7 cellular contexts compared by ENCODE assay signal in the genomic region with DNA sequence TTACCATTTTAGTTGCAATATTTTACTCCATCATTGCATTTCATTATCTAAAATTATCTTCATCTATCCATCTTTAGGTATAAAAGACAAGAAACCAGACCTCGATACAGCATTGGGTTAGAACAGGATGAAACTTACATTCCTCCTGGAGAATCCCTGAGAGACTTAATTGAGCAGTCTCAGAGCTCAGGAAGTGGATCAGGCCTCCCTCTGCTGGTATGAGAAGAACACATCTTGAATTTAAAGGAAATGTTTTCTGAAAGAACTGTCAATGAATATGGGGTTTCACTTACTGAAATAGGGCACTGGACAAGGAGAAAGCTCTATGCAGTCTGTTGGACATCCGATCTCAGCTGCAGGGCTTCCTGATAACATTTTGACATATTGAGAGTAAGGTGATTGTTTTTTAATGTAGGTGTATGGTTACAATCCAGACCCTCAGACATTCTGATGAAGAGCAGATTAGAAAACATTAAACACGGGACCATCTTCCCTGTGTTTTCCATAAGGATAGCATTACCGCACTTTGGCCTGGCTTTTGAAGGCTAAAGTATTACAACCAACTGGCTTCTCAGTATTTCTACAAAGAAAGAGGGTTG.
DNase-seq lines count a peak whose midpoint lies in the region; ATAC-seq and TF ChIP-seq lines count a peak whose summit lies in the region.

No MANE protein-coding gene starts in this region.

- H3K27me3 Mint-ChIP-seq in activated naive CD8-positive, alpha-beta T cell treated with anti-CD3 and anti-CD28 coated beads for 36 hours, result no peaks in the 10 kb centered on the region

- no peaks in the 10 kb centered on the region for H3K36me3 Mint-ChIP-seq in activated naive CD8-positive, alpha-beta T cell treated with anti-CD3 and anti-CD28 coated beads for 36 hours

- H3K9ac ChIP-seq in liver (ENCODE audit: low read depth in 1 of 2, low read length in 2 of 2), result no peak overlapping the region

- no peak for DNase-seq in GM10266 (ENCODE audit: extremely low spot score)
- peak; percentile 14 for DNase-seq in NCI-H2171 treated with DMSO at 0.1 percent for 48 hours (lab: John Stamatoyannopoulos, UW)
- DNase-seq in T47D (ENCODE audit: low read depth in 1 of 2, low spot score in 1 of 2), result peak; percentile 31 to 75
- no peak for DNase-seq in activated naive CD8-positive, alpha-beta T cell treated with anti-CD3 and anti-CD28 coated beads for 36 hours

- H3K4me3 ChIP-seq in liver (ENCODE audit: low read depth in 1 of 3, low read length in 3 of 3), result no peak overlapping the region

- in situ Hi-C loops in T47D (cut with HindIII; ENCODE audit: low pct_unique_long_range_greater_than_20kb, low sequenced_read_pairs), result no loop called here

- no peak overlapping the region for H3K4me3 Mint-ChIP-seq in activated naive CD8-positive, alpha-beta T cell treated with anti-CD3 and anti-CD28 coated beads for 36 hours

- H3K9me3 Mint-ChIP-seq in activated naive CD8-positive, alpha-beta T cell treated with anti-CD3 and anti-CD28 coated beads for 36 hours, result no peaks in the 10 kb centered on the region

- 62% methylated on average over 4 of the region's 4 CpGs for WGBS in liver

- peaks cover 4% of the 10 kb centered on the region for H3K4me1 Mint-ChIP-seq in activated naive CD8-positive, alpha-beta T cell treated with anti-CD3 and anti-CD28 coated beads for 36 hours

- TF ChIP-seq CTCF in GM10266 (IDR thresholded peaks at IDR 0.05; ENCODE audit: control insufficient read depth, insufficient read depth, low read depth, missing control alignments) (peak; percentile 11), liver (IDR thresholded peaks at IDR 0.05; ENCODE audit: low read depth, low read length, missing input control) (peak; percentile 17)

- H3K27me3 ChIP-seq in liver (ENCODE audit: control insufficient read depth in 4 of 4, insufficient read depth in 4 of 4, low read length in 3 of 4), result no peaks in the 10 kb centered on the region

- H3K36me3 ChIP-seq in liver (ENCODE audit: control insufficient read depth in 4 of 4, insufficient read depth in 3 of 4, low read depth in 1 of 4, low read length in 3 of 4), result no peaks in the 10 kb centered on the region

- no peak for ATAC-seq in GM21529 (IDR thresholded peaks at IDR 0.05; ENCODE audit: unreplicated experiment)
- no peak for ATAC-seq in GM21360 (IDR thresholded peaks at IDR 0.05; ENCODE audit: unreplicated experiment)

- no peaks in the 10 kb centered on the region for H3K4me1 ChIP-seq in liver (ENCODE audit: control insufficient read depth in 4 of 4, insufficient read depth in 4 of 4, low read length in 3 of 4)

- no peaks in the 10 kb centered on the region for H3K9me3 ChIP-seq in liver (ENCODE audit: control insufficient read depth in 4 of 4, low read length in 3 of 4)

- TF ChIP-seq RAD21 in liver (IDR thresholded peaks at IDR 0.05), result peak; percentile 62 to 73

- no peak overlapping the region for H3K27ac ChIP-seq in liver (ENCODE audit: low read depth in 1 of 2, low read length in 2 of 2)

- H3K27ac Mint-ChIP-seq in activated naive CD8-positive, alpha-beta T cell treated with anti-CD3 and anti-CD28 coated beads for 36 hours, result no peak overlapping the region

TF ChIP-seq in liver, 16 proteins besides CTCF, POLR2A, EP300 and RAD21:
- TF ChIP-seq YY1 (IDR thresholded peaks at IDR 0.05) (no peak), JUND (IDR thresholded peaks at IDR 0.05) (no peak), FOXA1 (IDR thresholded peaks at IDR 0.05) (no peak), SP1 (IDR thresholded peaks at IDR 0.05) (no peak), GABPA (IDR thresholded peaks at IDR 0.05 in 1 of 2, conservative IDR thresholded peaks at IDR 0.05 in 1 of 2) (no peak), HNF4A (conservative IDR thresholded peaks at IDR 0.05) (no peak), TAF1 (conservative IDR thresholded peaks at IDR 0.05) (no peak), RXRA (IDR thresholded peaks at IDR 0.05) (no peak), ATF3 (IDR thresholded peaks at IDR 0.05) (no peak), REST (IDR thresholded peaks at IDR 0.05) (no peak), NR2F2 (IDR thresholded peaks at IDR 0.05) (no peak)
- TF ChIP-seq, protein P1, sequence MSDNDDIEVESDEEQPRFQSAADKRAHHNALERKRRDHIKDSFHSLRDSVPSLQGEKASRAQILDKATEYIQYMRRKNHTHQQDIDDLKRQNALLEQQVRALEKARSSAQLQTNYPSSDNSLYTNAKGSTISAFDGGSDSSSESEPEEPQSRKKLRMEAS (IDR thresholded peaks at IDR 0.05), result no peak

Comparison
In these comparisons a context has a peak if more than half of its experiments do, and no peak if none do; other contexts are left out.
1. DNase-seq: peak in NCI-H2171 treated with DMSO at 0.1 percent for 48 hours (single experiment) and T47D (2 of 2); none in GM10266 (single experiment) and activated naive CD8-positive, alpha-beta T cell treated with anti-CD3 and anti-CD28 coated beads for 36 hours (single experiment).